ENCODE assay signal across 22 cellular contexts in genomic region chr6:5076931-5077330, GRCh38. TPM values are rescaled to one million over a fixed set of nuclear protein-coding genes. Genes with fewer than 3 reads are reported as not detected.
DNase-seq lines count a peak whose midpoint lies in the region; ATAC-seq and TF ChIP-seq lines count a peak whose summit lies in the region.
"Had no signal": no experiment of that assay in that cellular context is flagged by ENCODE, and none has a peak within 500 bp of the region (broad histone marks: within the 10 kb centered on the region; RNA-seq: fewer than 3 reads in every experiment).

No MANE protein-coding gene starts in this region.

- TF ChIP-seq CTCF in osteocyte (IDR thresholded peaks at IDR 0.05), result no peak

- CTCF ChIA-PET in activated CD8-positive, alpha-beta memory T cell treated with anti-CD3 and anti-CD28 coated beads, Interleukin-2, amount 10 ng/mL, durations not matched to agents 7 days and 5 days (lab: Charles Lee), result no interaction called here

- no peak overlapping the region for H3K27ac Mint-ChIP-seq in activated CD8-positive, alpha-beta memory T cell treated with anti-CD3 and anti-CD28 coated beads, Interleukin-2, amount 10 ng/mL, durations not matched to agents 7 days and 5 days
- no peak overlapping the region for H3K27ac Mint-ChIP-seq in osteocyte (ENCODE audit: unreplicated experiment)
- H3K27ac Mint-ChIP-seq: CD14-positive monocyte; CD4-positive, alpha-beta memory T cell; CD8-positive, alpha-beta memory T cell had no signal

- peak; percentile 12 for DNase-seq in activated CD8-positive, alpha-beta memory T cell treated with anti-CD3 and anti-CD28 coated beads, Interleukin-2, amount 10 ng/mL, durations not matched to agents 7 days and 5 days
- no peak for DNase-seq in activated CD8-positive, alpha-beta memory T cell treated with anti-CD3 and anti-CD28 coated beads for 24 hours
- DNase-seq in islet precursor cell (peak; percentile 32), osteocyte (ENCODE audit: extremely low spot score, unreplicated experiment) (peak; percentile 69), NCI-H2196 (lab: John Stamatoyannopoulos, UW; ENCODE audit: unreplicated experiment) (no peak), A172 (ENCODE audit: low spot score) (no peak)
- no peak for DNase-seq in activated effector memory CD4-positive, alpha-beta T cell treated with anti-CD3 and anti-CD28 coated beads, Interleukin-2, amount 50 U/mL, for 16 hours
- DNase-seq: ACHN; BE2C; C1 segment of cervical spinal cord; CD4-positive, alpha-beta memory T cell; CD8-positive, alpha-beta memory T cell; COR-L47; DMS 273 treated with DMSO at 0.1 percent for 48 hours; DMS153; DMS53; DMS79; DND-41; EL; GDM1 had no signal

- no peak overlapping the region for H3K4me3 Mint-ChIP-seq in activated CD8-positive, alpha-beta memory T cell treated with anti-CD3 and anti-CD28 coated beads, Interleukin-2, amount 10 ng/mL, durations not matched to agents 7 days and 5 days
- no peak overlapping the region for H3K4me3 Mint-ChIP-seq in osteocyte (ENCODE audit: unreplicated experiment)
- H3K4me3 Mint-ChIP-seq: CD14-positive monocyte; CD4-positive, alpha-beta memory T cell; CD8-positive, alpha-beta memory T cell had no signal

- ATAC-seq in activated CD8-positive, alpha-beta memory T cell treated with anti-CD3 and anti-CD28 coated beads, Interleukin-2, amount 10 ng/mL, durations not matched to agents 7 days and 5 days, result no peak
- ATAC-seq: GM12878 had no signal

- H3K9me3 Mint-ChIP-seq in activated CD8-positive, alpha-beta memory T cell treated with anti-CD3 and anti-CD28 coated beads, Interleukin-2, amount 10 ng/mL, durations not matched to agents 7 days and 5 days (ENCODE audit: low read depth), result no peaks in the 10 kb centered on the region
- H3K9me3 Mint-ChIP-seq in osteocyte (ENCODE audit: unreplicated experiment), result peaks cover 4% of the 10 kb centered on the region

- H3K4me1 Mint-ChIP-seq in activated CD8-positive, alpha-beta memory T cell treated with anti-CD3 and anti-CD28 coated beads, Interleukin-2, amount 10 ng/mL, durations not matched to agents 7 days and 5 days, result peaks cover 2% of the 10 kb centered on the region
- peaks cover 2% of the 10 kb centered on the region for H3K4me1 Mint-ChIP-seq in osteocyte (ENCODE audit: unreplicated experiment)

- H3K27me3 Mint-ChIP-seq in activated CD8-positive, alpha-beta memory T cell treated with anti-CD3 and anti-CD28 coated beads, Interleukin-2, amount 10 ng/mL, durations not matched to agents 7 days and 5 days, result peaks cover 35% of the 10 kb centered on the region
- H3K27me3 Mint-ChIP-seq in osteocyte (ENCODE audit: unreplicated experiment), result no peaks in the 10 kb centered on the region

- no peaks in the 10 kb centered on the region for H3K36me3 Mint-ChIP-seq in activated CD8-positive, alpha-beta memory T cell treated with anti-CD3 and anti-CD28 coated beads, Interleukin-2, amount 10 ng/mL, durations not matched to agents 7 days and 5 days
- H3K36me3 Mint-ChIP-seq in osteocyte (ENCODE audit: unreplicated experiment), result no peaks in the 10 kb centered on the region
- H3K36me3 Mint-ChIP-seq: CD14-positive monocyte; CD4-positive, alpha-beta memory T cell had no signal

RNA-seq across cellular contexts. Expression of gene PPP1R3G, which starts 8.2 kb away (rescaled TPM):
- total RNA-seq in activated CD8-positive, alpha-beta memory T cell treated with anti-CD3 and anti-CD28 coated beads, Interleukin-2, amount 10 ng/mL, durations not matched to agents 7 days and 5 days, result not detected
- total RNA-seq in osteocyte, result 0.29 and 0.40 TPM in 2 replicates
- total RNA-seq in A172 (2014; rRNA removed; shearing (Covaris generic)), result 0.22 and 1.5 TPM in 2 replicates
- total RNA-seq: CD4-positive, alpha-beta memory T cell; CD8-positive, alpha-beta memory T cell had no signal

Comparison
In these comparisons a context has a peak if more than half of its experiments do, and no peak if none do; other contexts are left out.
1. DNase-seq: peak in activated CD8-positive, alpha-beta memory T cell treated with anti-CD3 and anti-CD28 coated beads, Interleukin-2, amount 10 ng/mL, durations not matched to agents 7 days and 5 days (single experiment), islet precursor cell (single experiment) and osteocyte (single experiment); none in activated CD8-positive, alpha-beta memory T cell treated with anti-CD3 and anti-CD28 coated beads for 24 hours (single experiment), activated effector memory CD4-positive, alpha-beta T cell treated with anti-CD3 and anti-CD28 coated beads, Interleukin-2, amount 50 U/mL, for 16 hours (single experiment), NCI-H2196 (single experiment) and A172 (single experiment).